ENCODE assay signal across 8 cellular contexts in genomic region chr3:184298759-184299487, GRCh38. TPM values are rescaled to one million over a fixed set of nuclear protein-coding genes. Genes with fewer than 3 reads are reported as not detected.
DNase-seq lines count a peak whose midpoint lies in the region; ATAC-seq and TF ChIP-seq lines count a peak whose summit lies in the region.

TSS of gene PSMD2 (plus strand) at chr3:184299241. CDS start at chr3:184299267, 26 bp downstream.

- TF ChIP-seq CTCF in AG04450 (IDR thresholded peaks at IDR 0.05; ENCODE audit: low read depth, low read length) (no peak), WERI-Rb-1 (IDR thresholded peaks at IDR 0.05; ENCODE audit: low read depth, low read length) (no peak), breast epithelium (IDR thresholded peaks at IDR 0.05) (no peak)

- POLR2A ChIA-PET in AG04450 (lab: Yijun Ruan, JAX): interaction anchor here (1.8 kb wide), 1 partner anchor 17 kb away, joined by 7 read pairs; no protein-coding TSS in a partner anchor

- DNase-seq in AG04450 (ENCODE audit: low read depth, low spot score) (peak; percentile 89), NCI-H2227 (lab: John Stamatoyannopoulos, UW; ENCODE audit: unreplicated experiment) (peak; percentile 99), WERI-Rb-1 (peak; percentile 97), breast epithelium (ENCODE audit: low spot score in 2 of 2) (peak; percentile 96 to 99)

- peak; percentile 93 for ATAC-seq in GM18909 (IDR thresholded peaks at IDR 0.05; ENCODE audit: poor library complexity, unreplicated experiment)
- peak; percentile 89 for ATAC-seq in HG03159 (IDR thresholded peaks at IDR 0.05; ENCODE audit: unreplicated experiment)

- peaks cover 0 to 8% of the 10 kb centered on the region in 2 donors for H3K4me1 ChIP-seq in breast epithelium
- H3K4me1 ChIP-seq in skeletal muscle tissue (ENCODE audit: control insufficient read depth in 3 of 3, insufficient read depth in 3 of 3, low read length in 3 of 3): peaks cover 9 to 20% (median 11%) of the 10 kb centered on the region in 3 donors

- H3K9ac ChIP-seq in skeletal muscle tissue (ENCODE audit: low read depth in 1 of 3, low read length in 3 of 3): peak within 1 kb of the TSS; percentile 92 to 94 (median 93)

- TF ChIP-seq POLR2A in breast epithelium (IDR thresholded peaks at IDR 0.05): peak; percentile 33

- H3K27me3 ChIP-seq in AG04450 (ENCODE audit: control insufficient read depth, insufficient read depth, low read length): peaks cover 6% of the 10 kb centered on the region
- no peaks in the 10 kb centered on the region for H3K27me3 ChIP-seq in WERI-Rb-1 (ENCODE audit: insufficient read depth, low read depth, severe bottlenecking)
- H3K27me3 ChIP-seq in breast epithelium: no peaks in the 10 kb centered on the region
- H3K27me3 ChIP-seq in skeletal muscle tissue (ENCODE audit: control insufficient read depth in 3 of 3, insufficient read depth in 3 of 3, low read length in 3 of 3): no peaks in the 10 kb centered on the region

- H3K4me3 ChIP-seq in AG04450 (ENCODE audit: low read depth, low read length): peak within 1 kb of the TSS; percentile 98
- peak within 1 kb of the TSS; percentile 64 for H3K4me3 ChIP-seq in WERI-Rb-1 (ENCODE audit: low read depth, low read length)
- peak within 1 kb of the TSS; percentile 81 to 93 (median 88) for H3K4me3 ChIP-seq in breast epithelium
- H3K4me3 ChIP-seq in iPS-18c (ENCODE audit: insufficient read depth, low read depth, low read length): peak within 1 kb of the TSS; percentile 86
- H3K4me3 ChIP-seq in skeletal muscle tissue (ENCODE audit: low read length in 3 of 3): peak within 1 kb of the TSS; percentile 88 to 97 (median 95)

- no peaks in the 10 kb centered on the region; the same call in 1 of the 2 replicates for H3K9me3 ChIP-seq in AG04450 (ENCODE audit: control insufficient read depth, insufficient read depth, low read length)
- no peaks in the 10 kb centered on the region for H3K9me3 ChIP-seq in WERI-Rb-1 (ENCODE audit: severe bottlenecking)
- no peaks in the 10 kb centered on the region for H3K9me3 ChIP-seq in breast epithelium
- peaks cover 2% of the 10 kb centered on the region for H3K9me3 ChIP-seq in iPS-18c (ENCODE audit: control insufficient read depth, insufficient read depth, low read length)
- H3K9me3 ChIP-seq in skeletal muscle tissue (ENCODE audit: control insufficient read depth in 3 of 3, low read length in 3 of 3): no peaks in the 10 kb centered on the region

- H3K36me3 ChIP-seq in WERI-Rb-1: peaks cover 40% of the 10 kb centered on the region
- no peaks in the 10 kb centered on the region for H3K36me3 ChIP-seq in breast epithelium
- peaks cover 35 to 41% (median 36%) of the 10 kb centered on the region in 3 donors for H3K36me3 ChIP-seq in skeletal muscle tissue (ENCODE audit: control insufficient read depth in 3 of 3, insufficient read depth in 3 of 3, low read length in 3 of 3)

- intact Hi-C loops in breast epithelium (cut with DNase I; ENCODE audit: low total_unique reads): no loop called here

- CTCF ChIA-PET in AG04450 (lab: Charles Lee): interaction anchor here (0.8 to 1.6 kb wide), 2 partner anchors 9 to 403 kb away, joined by 3 to 4 read pairs; no protein-coding TSS in a partner anchor

- H3K27ac ChIP-seq in AG04450 (ENCODE audit: low read depth, low read length): peak within 1 kb of the TSS; percentile 86
- H3K27ac ChIP-seq in WERI-Rb-1: peak within 1 kb of the TSS; percentile 72
- peak within 1 kb of the TSS; percentile 85 to 92 for H3K27ac ChIP-seq in breast epithelium
- peak within 1 kb of the TSS; percentile 69 for H3K27ac ChIP-seq in skeletal muscle tissue (ENCODE audit: low read depth, low read length)

RNA-seq across cellular contexts. Expression of gene PSMD2, which starts in this region (rescaled TPM):
- polyA plus RNA-seq in AG04450 (2011; rRNA removed): 318 and 363 TPM in 2 replicates
- 639 and 713 TPM in 2 replicates for polyA minus RNA-seq in AG04450 (2011; rRNA and poly(A)+ RNA removed)
- 100 to 1,000 TPM; 201 to 275 (median 214) TPM for total RNA-seq in breast epithelium
- 259 TPM for total RNA-seq in skeletal muscle tissue

Comparison
In these comparisons a context has a peak if more than half of its experiments do, and no peak if none do; other contexts are left out.
1. Peak in every context shown above with its lines: DNase-seq, ATAC-seq, H3K4me3 ChIP-seq and H3K27ac ChIP-seq.